Comparison of ENCODE assay signal across 8 cellular contexts in the genomic region with DNA sequence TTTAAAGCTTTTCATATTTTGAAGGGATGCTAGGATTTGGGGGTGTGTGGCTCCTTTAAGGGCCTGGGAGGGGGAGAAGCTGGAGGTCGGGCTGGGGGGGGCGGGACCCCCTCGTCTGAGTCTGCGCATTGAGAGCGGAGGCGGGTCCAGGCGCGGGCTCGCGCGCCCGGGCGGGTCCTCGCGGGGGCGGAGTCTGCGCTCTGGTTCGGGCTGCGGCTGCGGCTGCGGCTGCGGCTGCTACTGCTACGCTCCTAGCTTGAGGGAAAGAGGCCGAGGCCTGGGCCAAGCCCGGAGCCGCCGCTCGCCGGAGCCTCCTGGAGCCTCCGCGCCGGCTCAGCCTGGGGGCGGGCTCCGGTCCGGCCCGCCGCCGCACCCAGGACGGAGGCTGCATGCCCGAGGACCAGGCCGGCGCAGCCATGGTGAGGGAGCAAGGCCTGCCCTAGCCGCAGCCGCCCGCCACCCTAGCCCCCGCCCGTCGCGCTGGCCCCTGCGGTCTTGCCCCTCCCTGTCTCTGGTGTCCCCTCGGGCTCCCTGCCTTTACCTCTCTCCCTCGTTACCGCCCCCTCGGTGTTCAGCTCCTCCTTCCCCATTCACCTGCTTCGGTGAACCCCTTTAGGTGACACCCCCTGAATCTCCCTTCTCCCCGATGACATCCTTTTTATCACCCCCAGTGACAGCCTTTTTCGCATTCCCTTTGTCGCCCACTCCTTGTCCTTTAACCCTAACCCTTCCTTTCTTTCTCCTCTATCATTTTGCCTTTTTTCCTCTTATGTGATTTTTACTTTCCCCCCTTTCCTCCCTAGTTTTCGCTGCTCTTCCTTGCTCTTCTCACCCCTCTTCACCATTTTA. TPM values are rescaled to one million over a fixed set of nuclear protein-coding genes. Genes with fewer than 3 reads are reported as not detected.
A peak's percentile ranks its signal among the peaks of the same experiment; 100 is the strongest.
DNase-seq lines count a peak whose midpoint lies in the region; ATAC-seq, FAIRE-seq and TF ChIP-seq lines count a peak whose summit lies in the region.

A gene (plus strand): TSS at position 189 of the 849 bp plus-strand sequence. CDS start 201 bp downstream, at position 390.

- H3K27me3 ChIP-seq in keratinocyte (ENCODE audit: control insufficient read depth, extremely low read depth, insufficient read depth, low read length) = no peaks in the 10 kb centered on the region

- no peaks in the 10 kb centered on the region for H3K9me3 ChIP-seq in keratinocyte (ENCODE audit: control insufficient read depth, low read depth, low read length)

- ATAC-seq in GM19043 (IDR thresholded peaks at IDR 0.05; ENCODE audit: low read depth, unreplicated experiment) (peak; percentile 98), HG03354 (IDR thresholded peaks at IDR 0.05; ENCODE audit: poor library complexity, severe bottlenecking, unreplicated experiment) (peak; percentile 95)
- ATAC-seq in activated CD4-positive, CD25-positive, alpha-beta regulatory T cell treated with anti-CD3 and anti-CD28 coated beads, Interleukin-2, amount 50 U/mL, for 24 hours = peak; percentile 92 to 96

- H3K27ac ChIP-seq in keratinocyte (ENCODE audit: control insufficient read depth, insufficient read depth, low read length) = peak within 1 kb of the TSS; percentile 60

- FAIRE-seq in keratinocyte (lab: Jason Lieb, UNC) = no peak

- H3K36me3 ChIP-seq in keratinocyte (ENCODE audit: control insufficient read depth in 2 of 2, extremely low read depth in 1 of 2, insufficient read depth in 2 of 2, low read length in 2 of 2) = no peaks in the 10 kb centered on the region

- peak within 1 kb of the TSS; percentile 75 for H3K9ac ChIP-seq in keratinocyte (ENCODE audit: control insufficient read depth, extremely low read depth, insufficient read depth, low read length)

- TF ChIP-seq CTCF in AG09319 (IDR thresholded peaks at IDR 0.05; ENCODE audit: low read depth, low read length) (no peak), keratinocyte (optimal IDR thresholded peaks at IDR 0.05 in 1 of 3, IDR thresholded peaks at IDR 0.05 in 1 of 3, conservative IDR thresholded peaks at IDR 0.05 in 1 of 3; ENCODE audit: extremely low read depth in 1 of 3, insufficient read depth in 2 of 3, low read length in 3 of 3) (no peak)

- no peaks in the 10 kb centered on the region for H3K9me1 ChIP-seq in keratinocyte (ENCODE audit: control insufficient read depth, extremely low read depth, insufficient read depth, low read length)

- dilution Hi-C loops in keratinocyte (cut with MboI; ENCODE audit: extremely low pct_ligation_motif_present, low sequenced_read_pairs) = no loop called here

- DNase-seq in AG09319 (ENCODE audit: extremely low read depth, low read depth) = peak; percentile 57
- peak; percentile 76 for DNase-seq in NCI-H446 treated with DMSO at 0.1 percent for 48 hours (lab: John Stamatoyannopoulos, UW)
- peak; percentile 84 for DNase-seq in cerebellar cortex (ENCODE audit: low spot score)
- no peak for DNase-seq in keratinocyte (ENCODE audit: low read depth, low spot score)
- peak; percentile 84 to 89 for DNase-seq in stimulated activated CD4-positive, alpha-beta T cell treated with anti-CD3 and anti-CD28 coated beads, Interleukin-15, amount 100 ng/mL, for 1 hour (ENCODE audit: low read depth in 1 of 2, low spot score in 1 of 2)

- H3K79me2 ChIP-seq in keratinocyte (ENCODE audit: control insufficient read depth, insufficient read depth, low read length) = peaks cover 15% of the 10 kb centered on the region

- peak within 1 kb of the TSS; percentile 92 to 96 (median 94) for H3K4me3 ChIP-seq in keratinocyte (ENCODE audit: control insufficient read depth in 2 of 3, extremely low read depth in 1 of 3, insufficient read depth in 2 of 3, low read depth in 1 of 3, low read length in 3 of 3)

- H2AFZ ChIP-seq in keratinocyte (ENCODE audit: control insufficient read depth, low read length) = peak within 1 kb of the TSS; percentile 86

- no peaks in the 10 kb centered on the region for H4K20me1 ChIP-seq in keratinocyte (ENCODE audit: control insufficient read depth, extremely low read depth, insufficient read depth, low read length)

- peaks cover 8% of the 10 kb centered on the region for H3K4me1 ChIP-seq in keratinocyte (ENCODE audit: control insufficient read depth, extremely low read depth, insufficient read depth, low read length)

- peak within 1 kb of the TSS; percentile 97 for H3K4me2 ChIP-seq in keratinocyte (ENCODE audit: control insufficient read depth, extremely low read depth, insufficient read depth, low read depth, low read length)

RNA-seq across cellular contexts. Expression of the gene that starts here (rescaled TPM):
- polyA plus RNA-seq in keratinocyte = 11.9 to 13.9 TPM (median 13.4 TPM) in 3 replicates
- 2.6 TPM for polyA plus RNA-seq in keratinocyte (2011; ENCODE audit: low read depth)
- 6.4 and 13.6 TPM in 2 replicates for polyA plus RNA-seq in keratinocyte (2011; cell fraction: cytosol; rRNA removed)
- 8.9 and 9.6 TPM in 2 replicates for polyA plus RNA-seq in keratinocyte (2011; cell fraction: nucleus; rRNA removed)
- polyA plus RNA-seq in keratinocyte (2012; ENCODE audit: low replicate concordance) = 5.7 and 6.9 TPM in 2 replicates
- 12.6 to 40.5 TPM (median 39.1 TPM) in 3 replicates for polyA minus RNA-seq in keratinocyte
- 15.0 TPM for polyA minus RNA-seq in keratinocyte (2011; cell fraction: cytosol; rRNA and poly(A)+ RNA removed)
- polyA minus RNA-seq in keratinocyte (2011; cell fraction: nucleus; rRNA and poly(A)+ RNA removed) = 14.9 and 32.3 TPM in 2 replicates
